ENCODE assay signal across 15 cellular contexts in the genomic region with DNA sequence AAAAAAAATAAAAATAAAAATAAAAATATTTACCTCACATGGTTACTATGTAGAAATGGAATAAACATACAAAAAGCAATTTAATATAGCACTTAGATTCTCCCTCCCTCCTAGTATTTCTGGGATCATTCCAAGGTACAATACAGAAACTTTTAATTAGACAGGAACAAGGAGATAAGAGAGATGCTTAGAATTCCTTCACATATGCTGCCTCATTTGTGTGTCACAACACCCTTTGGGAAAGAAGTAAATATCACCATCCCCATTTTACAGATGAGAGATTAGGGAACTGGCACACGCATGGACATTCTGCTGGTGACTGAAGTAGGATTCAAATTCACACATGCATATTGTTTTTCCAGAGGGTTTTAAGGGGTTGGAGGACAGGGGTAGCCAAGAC.
DNase-seq lines count a peak whose midpoint lies in the region; ATAC-seq and TF ChIP-seq lines count a peak whose summit lies in the region.
"Had no signal": no experiment of that assay in that cellular context is flagged by ENCODE, and none has a peak within 500 bp of the region (broad histone marks: within the 10 kb centered on the region; RNA-seq: fewer than 3 reads in every experiment).

No MANE protein-coding gene starts in this region.

- ATAC-seq in right cardiac atrium (peak; percentile 18 to 42), HG03196 (IDR thresholded peaks at IDR 0.05; ENCODE audit: unreplicated experiment) (no peak), HG03139 (IDR thresholded peaks at IDR 0.05; ENCODE audit: unreplicated experiment) (no peak)
- ATAC-seq: A549 had no signal

- H3K9me3 ChIP-seq in right cardiac atrium (ENCODE audit: control insufficient read depth, low read length) (no peaks in the 10 kb centered on the region), spleen (peaks cover 0 to 11% (median 5%) of the 10 kb centered on the region in 8 donors)

- DNase-seq in EH (ENCODE audit: low read depth) (peak; percentile 54), endothelial cell (ENCODE audit: low spot score) (no peak), right cardiac atrium (no peak), spleen (no peak), RPMI8226 (no peak), DMS 273 (lab: John Stamatoyannopoulos, UW; ENCODE audit: unreplicated experiment) (no peak)
- DNase-seq: H9, NCI-H1105 treated with DMSO at 0.1 percent for 48 hours, NCI-H1930, NCI-H446, NCI-H774 had no signal

- peaks cover 35% of the 10 kb centered on the region for H3K4me1 Mint-ChIP-seq in endothelial cell (ENCODE audit: unreplicated experiment)

- no peaks in the 10 kb centered on the region for H3K27me3 ChIP-seq in right cardiac atrium (ENCODE audit: control insufficient read depth, insufficient read depth)
- H3K27me3 ChIP-seq in spleen (replicated peaks in 1 of 7), result no peaks in the 10 kb centered on the region

- H3K36me3 Mint-ChIP-seq in endothelial cell (ENCODE audit: low read depth, unreplicated experiment), result peaks cover 51% of the 10 kb centered on the region

- H3K9me3 Mint-ChIP-seq in endothelial cell (ENCODE audit: unreplicated experiment), result no peaks in the 10 kb centered on the region

- H3K4me1 ChIP-seq in right cardiac atrium (ENCODE audit: control insufficient read depth, insufficient read depth, low read length), result peaks cover 9% of the 10 kb centered on the region
- H3K4me1 ChIP-seq in spleen, result peaks cover 0 to 18% (median 7%) of the 10 kb centered on the region in 6 donors
- H3K4me1 ChIP-seq: A549 had no signal

- TF ChIP-seq CTCF in endothelial cell (IDR thresholded peaks at IDR 0.05; ENCODE audit: unreplicated experiment) (no peak), spleen (IDR thresholded peaks at IDR 0.05 in 8 of 11, conservative IDR thresholded peaks at IDR 0.05 in 3 of 11) (no peak)

- intact Hi-C loops in right cardiac atrium (cut with DNase I) (loop anchor here in 1 of 4 donors (5.0 kb wide), 1 partner anchor 162 kb away; a partner anchor contains a TSS), spleen (cut with DNase I; ENCODE audit: low total_unique reads) (loop anchor here (10.0 kb wide), 1 partner anchor 155 kb away; no protein-coding TSS in a partner anchor)

- WGBS in right cardiac atrium, result 51% methylated on average over 1 of the region's 1 CpG
- 53 to 93% (median 87%) methylated on average over 1 of the region's 1 CpG for WGBS in spleen, 5 donors

- peak overlapping the region; percentile 37 for H3K27ac ChIP-seq in right cardiac atrium (ENCODE audit: low read length)
- peak overlapping the region in 7 of 8 donors; percentile 51 to 86 (median 71) for H3K27ac ChIP-seq in spleen
- H3K27ac ChIP-seq: A549, C4-2B had no signal

- H3K36me3 ChIP-seq in spleen, result no peaks in the 10 kb centered on the region

- peak overlapping the region; percentile 74 for H3K4me3 Mint-ChIP-seq in endothelial cell (ENCODE audit: unreplicated experiment)
- H3K4me3 Mint-ChIP-seq: H9 had no signal

- peak overlapping the region; percentile 95 for H3K27ac Mint-ChIP-seq in endothelial cell (ENCODE audit: unreplicated experiment)

- H3K4me3 ChIP-seq in right cardiac atrium (ENCODE audit: low read length), result peak overlapping the region; percentile 16
- H3K4me3 ChIP-seq in spleen, result peak overlapping the region in 6 of 8 donors; percentile 6 to 49 (median 14)
- H3K4me3 ChIP-seq: A549 had no signal

- peaks cover 12% of the 10 kb centered on the region for H3K27me3 Mint-ChIP-seq in endothelial cell (ENCODE audit: unreplicated experiment)

- no peak for TF ChIP-seq POLR2A in spleen (IDR thresholded peaks at IDR 0.05)

Comparison
In these comparisons a context has a peak if more than half of its experiments do, and no peak if none do; other contexts are left out.
1. ATAC-seq: peak in right cardiac atrium (2 of 2); none in HG03196 (single experiment) and HG03139 (single experiment).